2 cellular contexts compared by ENCODE assay signal in genomic region chr14:43503508-43503907, GRCh38.
TF ChIP-seq lines count a peak whose summit lies in the region.

No MANE protein-coding gene starts in this region.

TF ChIP-seq in SK-N-SH, 30 proteins besides CTCF, POLR2A, EP300 and RAD21 (continued from another document):
- no peak for TF ChIP-seq ZBTB33 (IDR thresholded peaks at IDR 0.05; ENCODE audit: borderline replicate concordance, low read depth)
- TF ChIP-seq EZH2phosphoT487 (IDR thresholded peaks at IDR 0.05; ENCODE audit: borderline replicate concordance, low read depth): no peak
- TF ChIP-seq RXRA (IDR thresholded peaks at IDR 0.05; ENCODE audit: borderline replicate concordance, low read depth): no peak
- TF ChIP-seq SMC3 (IDR thresholded peaks at IDR 0.05; ENCODE audit: low read depth, low read length): no peak
- TF ChIP-seq NRF1 (IDR thresholded peaks at IDR 0.05; ENCODE audit: low read depth, low read length): no peak

TF ChIP-seq in SK-N-SH treated with all-trans-retinoic acid at 6 μM for 48 hours, 23 proteins besides CTCF, POLR2A, EP300 and RAD21 (continued from another document):
- TF ChIP-seq CSRNP3 (CRISPR knock-in tag; IDR thresholded peaks at IDR 0.05) (no peak), ZNF8 (CRISPR knock-in tag; IDR thresholded peaks at IDR 0.05) (no peak), TCF4 (CRISPR knock-in tag; IDR thresholded peaks at IDR 0.05; ENCODE audit: borderline replicate concordance) (no peak)
TF ChIP-seq in SK-N-SH treated with all-trans-retinoic acid at 6 μM for 48 hours: peak in this region for 0.
